32 cellular contexts compared by ENCODE assay signal in genomic region chr19:41615207-41615606, GRCh38. TPM values are rescaled to one million over a fixed set of nuclear protein-coding genes. Genes with fewer than 3 reads are reported as not detected.
"Had no signal": no experiment of that assay in that cellular context is flagged by ENCODE, and none has a peak within 500 bp of the region (broad histone marks: within the 10 kb centered on the region; RNA-seq: fewer than 3 reads in every experiment).

No MANE protein-coding gene starts in this region.

- DNase-seq: activated CD4-positive, alpha-beta memory T cell treated with anti-CD3 and anti-CD28 coated beads for 36 hours; activated CD4-positive, alpha-beta T cell treated with anti-CD3 and anti-CD28 coated beads for 36 hours; activated CD4-positive, alpha-beta T cell treated with anti-CD3 and anti-CD28 coated beads, Interleukin-2, amount 10 ng/mL, durations not matched to agents 24 days and 14 days; activated CD4-positive, CD25-positive, alpha-beta regulatory T cell; activated CD4-positive, CD25-positive, alpha-beta regulatory T cell treated with anti-CD3 and anti-CD28 coated beads, Interleukin-2, amount 50 U/mL, for 72 hours; activated CD8-positive, alpha-beta T cell treated with anti-CD3 and anti-CD28 coated beads, Interleukin-2, amount 10 ng/mL, durations not matched to agents 7 days and 5 days; activated gamma-delta T cell treated with Interleukin-2 at 50 U/mL for 16 hours; activated naive CD4-positive, alpha-beta T cell treated with anti-CD3 and anti-CD28 coated beads, Interleukin-2, amount 50 U/mL, for 16 hours; activated naive CD4-positive, alpha-beta T cell treated with Interleukin-2 at 50 U/mL for 16 hours; activated T-cell treated with anti-CD3 and anti-CD28 coated beads, Interleukin-2, amount 50 U/mL, for 48 hours; amniotic stem cell; anterior cingulate cortex; brain microvascular endothelial cell; caudate nucleus; cortex of kidney; dermis blood vessel endothelial cell; effector CD4-positive, alpha-beta T cell; effector memory CD8-positive, alpha-beta T cell; erythroblast; foreskin keratinocyte; gastrocnemius medialis; glutamatergic neuron; T-helper 2 cell had no signal

- H3K36me3 ChIP-seq: brain microvascular endothelial cell, esophagus muscularis mucosa, gastrocnemius medialis, heart left ventricle had no signal

- H3K27me3 ChIP-seq: brain microvascular endothelial cell, foreskin keratinocyte had no signal

- H3K4me1 ChIP-seq: esophagus muscularis mucosa, foreskin keratinocyte, gastrocnemius medialis had no signal

- FAIRE-seq: astrocyte, colon had no signal

- H3K9me3 ChIP-seq: gastrocnemius medialis, heart left ventricle had no signal

- ATAC-seq: activated CD4-positive, alpha-beta T cell treated with anti-CD3 and anti-CD28 coated beads for 36 hours; activated CD8-positive, alpha-beta T cell treated with anti-CD3 and anti-CD28 coated beads, Interleukin-2, amount 10 ng/mL, durations not matched to agents 7 days and 5 days; effector memory CD8-positive, alpha-beta T cell; foreskin keratinocyte; gastrocnemius medialis; heart left ventricle had no signal

- H3K4me3 ChIP-seq: esophagus muscularis mucosa, gastrocnemius medialis, heart left ventricle had no signal

- H3K27ac ChIP-seq: brain microvascular endothelial cell, esophagus muscularis mucosa, foreskin keratinocyte, gastrocnemius medialis, heart left ventricle had no signal

RNA-seq across cellular contexts. Expression of gene CEACAM4, which starts 11.7 kb away (rescaled TPM):
- total RNA-seq: activated CD4-positive, alpha-beta memory T cell treated with anti-CD3 and anti-CD28 coated beads for 36 hours; activated CD4-positive, alpha-beta T cell treated with anti-CD3 and anti-CD28 coated beads for 36 hours; activated CD4-positive, alpha-beta T cell treated with anti-CD3 and anti-CD28 coated beads, Interleukin-2, amount 10 ng/mL, durations not matched to agents 24 days and 14 days; activated CD8-positive, alpha-beta memory T cell treated with anti-CD3 and anti-CD28 coated beads for 36 hours; activated CD8-positive, alpha-beta T cell treated with anti-CD3 and anti-CD28 coated beads, Interleukin-2, amount 10 ng/mL, durations not matched to agents 7 days and 5 days; activated T-helper 1 cell treated with anti-CD3 and anti-CD28 coated beads, Interleukin-12 subunit alpha, Interleukin-12 subunit beta, Interleukin-2, Interleukin-4 antibody, amounts not matched to agents 30 ng/mL and 10 ng/mL and 1 ng/mL, durations not matched to agents 14 hours and 24 hours and 36 hours; activated T-helper 2 cell treated with anti-CD3 and anti-CD28 coated beads, Interferon-gamma antibody, Interleukin-2, Interleukin-4, amounts not matched to agents 10 μg/mL and 5 μg/mL and 100 μg/mL, durations not matched to agents 14 hours and 24 hours and 36 hours; astrocyte; chondrocyte; dermis blood vessel endothelial cell; foreskin keratinocyte; T-helper 1 cell treated with Interleukin-12 subunit alpha and Interleukin-12 subunit beta and Interleukin-4 antibody, amounts not matched to agents 30 ng/mL and 1 ng/mL, for 36 hours had no signal
- polyA plus RNA-seq: foreskin keratinocyte had no signal

RNA-seq across cellular contexts. Expression of gene CEACAM21, which starts 39.2 kb away (rescaled TPM):
- total RNA-seq: chondrocyte, foreskin keratinocyte had no signal
- polyA plus RNA-seq: foreskin keratinocyte had no signal
